In the genomic region with DNA sequence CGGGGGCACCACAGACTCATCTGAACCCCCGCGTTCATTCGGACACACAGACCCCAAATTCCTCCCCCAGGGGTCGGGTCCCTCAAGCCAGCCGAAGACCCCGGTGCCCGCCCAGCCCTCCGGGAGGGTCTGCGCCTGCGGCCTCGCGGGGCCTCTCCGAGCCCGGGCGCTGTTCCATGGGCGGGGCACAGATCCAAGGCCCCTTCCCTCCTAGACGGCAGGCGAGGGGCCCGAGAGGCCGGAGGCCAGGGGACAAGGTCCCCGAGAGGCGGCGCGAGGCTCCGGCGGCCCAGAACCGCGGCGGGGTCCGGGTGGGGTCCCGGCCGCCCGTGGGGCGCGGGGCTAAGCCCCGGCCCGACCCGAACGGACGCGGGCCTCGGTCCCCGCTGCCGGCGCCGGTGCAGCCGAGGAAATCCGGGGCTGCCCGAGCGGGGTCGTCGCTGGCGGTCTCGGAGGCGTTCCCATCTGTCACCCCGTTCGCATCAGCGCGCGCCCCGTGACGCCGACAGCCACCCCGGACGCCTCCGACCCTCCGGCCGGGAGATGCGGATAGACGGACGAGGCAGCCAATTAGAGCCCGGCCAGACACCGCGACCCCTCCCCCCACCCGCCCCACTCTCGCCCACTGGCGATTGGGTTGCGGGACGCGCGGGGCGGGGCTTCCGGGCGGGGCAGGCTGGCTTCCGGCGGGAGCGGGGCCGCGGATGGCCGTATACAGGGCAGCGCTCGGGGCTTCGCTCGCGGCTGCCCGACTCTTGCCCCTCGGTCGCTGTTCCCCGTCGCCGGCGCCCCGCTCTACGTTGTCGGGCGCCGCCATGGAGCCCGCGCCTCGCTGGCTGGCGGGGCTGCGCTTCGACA, we compare ENCODE assay signal across 8 cellular contexts. TPM values are rescaled to one million over a fixed set of nuclear protein-coding genes. Genes with fewer than 3 reads are reported as not detected.
A peak's percentile ranks its signal among the peaks of the same experiment; 100 is the strongest.
DNase-seq lines count a peak whose midpoint lies in the region; ATAC-seq and TF ChIP-seq lines count a peak whose summit lies in the region.

A gene with protein sequence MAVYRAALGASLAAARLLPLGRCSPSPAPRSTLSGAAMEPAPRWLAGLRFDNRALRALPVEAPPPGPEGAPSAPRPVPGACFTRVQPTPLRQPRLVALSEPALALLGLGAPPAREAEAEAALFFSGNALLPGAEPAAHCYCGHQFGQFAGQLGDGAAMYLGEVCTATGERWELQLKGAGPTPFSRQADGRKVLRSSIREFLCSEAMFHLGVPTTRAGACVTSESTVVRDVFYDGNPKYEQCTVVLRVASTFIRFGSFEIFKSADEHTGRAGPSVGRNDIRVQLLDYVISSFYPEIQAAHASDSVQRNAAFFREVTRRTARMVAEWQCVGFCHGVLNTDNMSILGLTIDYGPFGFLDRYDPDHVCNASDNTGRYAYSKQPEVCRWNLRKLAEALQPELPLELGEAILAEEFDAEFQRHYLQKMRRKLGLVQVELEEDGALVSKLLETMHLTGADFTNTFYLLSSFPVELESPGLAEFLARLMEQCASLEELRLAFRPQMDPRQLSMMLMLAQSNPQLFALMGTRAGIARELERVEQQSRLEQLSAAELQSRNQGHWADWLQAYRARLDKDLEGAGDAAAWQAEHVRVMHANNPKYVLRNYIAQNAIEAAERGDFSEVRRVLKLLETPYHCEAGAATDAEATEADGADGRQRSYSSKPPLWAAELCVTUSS (plus strand): TSS at position 679 of the 858 bp plus-strand sequence. CDS start 26 bp downstream, at position 705.

- POLR2A ChIA-PET in CD8-positive, alpha-beta memory T cell (lab: Charles Lee) = interaction anchor here (0.7 to 1.0 kb wide), 3 partner anchors 9 to 10 kb away, joined by 3 to 4 read pairs (median 4); no protein-coding TSS in a partner anchor

- peaks cover 3% of the 10 kb centered on the region for H3K36me3 ChIP-seq in CD8-positive, alpha-beta memory T cell (ENCODE audit: insufficient read depth, low read length)
- H3K36me3 ChIP-seq in HUES48 (ENCODE audit: control insufficient read depth, insufficient read depth, low read length) (peaks cover 32% of the 10 kb centered on the region), mucosa of rectum (ENCODE audit: control insufficient read depth in 2 of 2, insufficient read depth in 2 of 2, low read length in 2 of 2) (peaks cover 10 to 11% of the 10 kb centered on the region in 2 donors)

- TF ChIP-seq CTCF in epithelial cell of proximal tubule (conservative IDR thresholded peaks at IDR 0.05; ENCODE audit: low read depth, low read length) = no peak

- H3K9me3 ChIP-seq in CD8-positive, alpha-beta memory T cell (ENCODE audit: low read length) = no peaks in the 10 kb centered on the region
- H3K9me3 ChIP-seq in HUES48 (ENCODE audit: control insufficient read depth, insufficient read depth, low read length) (no peaks in the 10 kb centered on the region), mucosa of rectum (ENCODE audit: control insufficient read depth in 2 of 2, low read length in 2 of 2) (no peaks in the 10 kb centered on the region)

- peak within 1 kb of the TSS; percentile 45 for H3K4me3 ChIP-seq in CD8-positive, alpha-beta memory T cell (ENCODE audit: low read length)
- peak within 1 kb of the TSS; percentile 79 for H3K4me3 ChIP-seq in HUES48 (ENCODE audit: low read depth, low read length)
- H3K4me3 ChIP-seq in epithelial cell of proximal tubule (ENCODE audit: low read depth, low read length) = peak within 1 kb of the TSS; percentile 79
- peak within 1 kb of the TSS; percentile 73 to 76 for H3K4me3 ChIP-seq in mucosa of rectum (ENCODE audit: low read length in 2 of 2)

- H3K27me3 Mint-ChIP-seq in CD8-positive, alpha-beta memory T cell = no peaks in the 10 kb centered on the region

- H3K36me3 Mint-ChIP-seq in CD8-positive, alpha-beta memory T cell = peaks cover 0 to 47% (median 4%) of the 10 kb centered on the region in 3 donors

- H3K4me1 ChIP-seq in CD8-positive, alpha-beta memory T cell (ENCODE audit: insufficient read depth, low read length) = peaks cover 23% of the 10 kb centered on the region
- H3K4me1 ChIP-seq in HUES48 (ENCODE audit: control insufficient read depth, insufficient read depth, low read length) = 0 out of 2 replicates have a peak, but pooled peaks cover 6% of the 10 kb centered on the region
- peaks cover 7 to 12% of the 10 kb centered on the region in 2 donors for H3K4me1 ChIP-seq in mucosa of rectum (ENCODE audit: control insufficient read depth in 2 of 2, insufficient read depth in 2 of 2, low read length in 2 of 2)

- H3K4me1 Mint-ChIP-seq in CD8-positive, alpha-beta memory T cell = peaks cover 17 to 40% (median 30%) of the 10 kb centered on the region in 3 donors

- peak; percentile 85 to 89 (median 87) for DNase-seq in CD8-positive, alpha-beta memory T cell
- DNase-seq in OCI-M1 (lab: John Stamatoyannopoulos, UW) = peak; percentile 94
- DNase-seq in activated T-cell treated with anti-CD3 and anti-CD28 coated beads for 48 hours (ENCODE audit: low read depth) = peak; percentile 92
- DNase-seq in epithelial cell of proximal tubule (ENCODE audit: low read depth) = no peak
- peak; percentile 68 to 79 for DNase-seq in stimulated activated CD8-positive, alpha-beta memory T cell treated with anti-CD3 and anti-CD28 coated beads, Interleukin-4, amount 100 ng/mL, for 4 hours (ENCODE audit: low read depth in 2 of 2, low spot score in 1 of 2)

- CTCF ChIA-PET in CD8-positive, alpha-beta memory T cell (lab: Charles Lee) = no interaction called here

- peak within 1 kb of the TSS; percentile 41 to 91 (median 79) for H3K27ac Mint-ChIP-seq in CD8-positive, alpha-beta memory T cell

- peak within 1 kb of the TSS; percentile 69 for H3K27ac ChIP-seq in CD8-positive, alpha-beta memory T cell (ENCODE audit: low read depth, low read length)
- H3K27ac ChIP-seq in HUES48 (ENCODE audit: low read depth, low read length) = peak within 1 kb of the TSS; percentile 28
- peak within 1 kb of the TSS; percentile 63 to 71 for H3K27ac ChIP-seq in mucosa of rectum (ENCODE audit: low read depth in 2 of 2, low read length in 2 of 2)

- H3K27me3 ChIP-seq in CD8-positive, alpha-beta memory T cell (ENCODE audit: insufficient read depth, low read length, poor library complexity, severe bottlenecking) = no peaks in the 10 kb centered on the region
- H3K27me3 ChIP-seq in HUES48 (ENCODE audit: control insufficient read depth, insufficient read depth, low read length) (no peaks in the 10 kb centered on the region), mucosa of rectum (ENCODE audit: control insufficient read depth in 2 of 2, insufficient read depth in 2 of 2, low read length in 2 of 2) (no peaks in the 10 kb centered on the region)

- H3K9ac ChIP-seq in HUES48 (ENCODE audit: low read depth, low read length) = peak within 1 kb of the TSS; percentile 24; the same call in 1 of the 2 replicates
- peak within 1 kb of the TSS; percentile 75 to 76 for H3K9ac ChIP-seq in mucosa of rectum (ENCODE audit: low read depth in 1 of 2, low read length in 2 of 2)

- H3K9me3 Mint-ChIP-seq in CD8-positive, alpha-beta memory T cell = no peaks in the 10 kb centered on the region

- peak; percentile 40 for ATAC-seq in GM19468 (IDR thresholded peaks at IDR 0.05; ENCODE audit: extremely low read depth, unreplicated experiment)

- peak within 1 kb of the TSS; percentile 81 to 90 (median 86) for H3K4me3 Mint-ChIP-seq in CD8-positive, alpha-beta memory T cell

RNA-seq across cellular contexts. Expression of the gene that starts here (rescaled TPM):
- 10 to 100 TPM; 22.3 to 25.9 TPM for total RNA-seq in CD8-positive, alpha-beta memory T cell
- polyA plus RNA-seq in CD8-positive, alpha-beta memory T cell = 6.1 TPM
- total RNA-seq in epithelial cell of proximal tubule = 31.0 and 31.1 TPM in 2 replicates
